ENCODE assay signal across 10 cellular contexts in the genomic region with DNA sequence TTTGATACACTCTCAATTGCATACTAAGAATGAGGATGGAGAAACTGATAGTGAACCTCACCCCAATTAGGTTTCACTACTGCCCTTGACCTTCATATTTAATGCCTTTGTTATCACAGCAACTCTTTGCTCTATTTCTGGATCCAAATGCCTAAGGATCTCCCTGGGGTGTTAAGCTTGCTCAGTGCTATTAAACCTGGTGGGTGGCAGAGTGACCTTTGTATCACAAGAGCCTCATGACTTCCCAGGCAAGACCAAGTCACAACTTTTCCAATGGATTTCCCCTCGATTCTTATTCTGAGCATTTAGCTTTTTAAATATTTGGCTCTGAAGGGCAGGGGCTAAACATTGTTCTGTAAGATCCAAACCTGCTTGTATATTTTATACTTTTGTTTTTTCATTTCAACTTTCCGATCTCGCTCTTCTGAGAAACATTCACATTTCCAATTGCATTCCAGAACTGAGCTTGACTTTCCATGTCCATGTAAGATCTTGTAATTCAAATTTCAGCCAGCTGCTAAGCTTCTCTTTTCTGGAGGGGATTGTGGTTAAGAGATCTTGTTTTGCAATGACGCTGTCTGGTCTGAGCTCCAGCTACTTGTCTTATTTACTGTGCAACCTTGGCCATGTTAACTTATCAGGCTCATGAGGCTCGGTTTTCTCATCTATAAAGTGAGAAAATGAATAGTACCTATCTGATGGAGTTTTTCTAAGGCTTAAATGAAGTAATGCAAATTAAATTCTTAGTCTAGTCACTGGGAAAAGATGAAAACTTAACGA. TPM values are rescaled to one million over a fixed set of nuclear protein-coding genes. Genes with fewer than 3 reads are reported as not detected.
A peak's percentile ranks its signal among the peaks of the same experiment; 100 is the strongest.
DNase-seq lines count a peak whose midpoint lies in the region; ATAC-seq and TF ChIP-seq lines count a peak whose summit lies in the region.
"Had no signal": no experiment of that assay in that cellular context is flagged by ENCODE, and none has a peak within 500 bp of the region (broad histone marks: within the 10 kb centered on the region; RNA-seq: fewer than 3 reads in every experiment).

No MANE protein-coding gene starts in this region.

- ATAC-seq in Right ventricle myocardium inferior (peak; percentile 45), HG03469 (IDR thresholded peaks at IDR 0.05; ENCODE audit: unreplicated experiment) (peak; percentile 63), HG03521 (IDR thresholded peaks at IDR 0.05; ENCODE audit: unreplicated experiment) (no peak), GM21423 (IDR thresholded peaks at IDR 0.05; ENCODE audit: unreplicated experiment) (no peak), HG02970 (IDR thresholded peaks at IDR 0.05; ENCODE audit: low FRiP score, unreplicated experiment) (no peak)

- no peaks in the 10 kb centered on the region for H3K9me3 ChIP-seq in right atrium auricular region
- H3K9me3 ChIP-seq: sigmoid colon had no signal

- H3K4me1 ChIP-seq in right atrium auricular region: peaks cover 0 to 35% of the 10 kb centered on the region in 2 donors
- H3K4me1 ChIP-seq: sigmoid colon had no signal

- H3K27me3 ChIP-seq in right atrium auricular region: no peaks in the 10 kb centered on the region
- H3K27me3 ChIP-seq: sigmoid colon had no signal

- H3K27ac ChIP-seq in right atrium auricular region: peak overlapping the region in 1 of 2 donors; percentile 59
- H3K27ac ChIP-seq: sigmoid colon had no signal

- H3K4me3 ChIP-seq in right atrium auricular region: no peak overlapping the region
- H3K4me3 ChIP-seq: sigmoid colon had no signal

- DNase-seq in Right ventricle myocardium inferior (ENCODE audit: missing footprints) (no peak), right atrium auricular region (ENCODE audit: low spot score) (no peak), epidermal melanocyte (ENCODE audit: insufficient read length, low spot score) (peak; percentile 35), stromal cell of bone marrow (ENCODE audit: low read depth) (peak; percentile 65)
- DNase-seq: NCI-H510A treated with DMSO at 0.1 percent for 48 hours, sigmoid colon had no signal

- no peak for TF ChIP-seq CTCF in right atrium auricular region (IDR thresholded peaks at IDR 0.05)

- H3K36me3 ChIP-seq in right atrium auricular region: no peaks in the 10 kb centered on the region
- H3K36me3 ChIP-seq: sigmoid colon had no signal

- intact Hi-C loops in Right ventricle myocardium inferior (cut with DNase I): no loop called here

RNA-seq across cellular contexts. Expression of gene EHF, which starts 6.4 kb away (rescaled TPM):
- 2.9 TPM for total RNA-seq in Right ventricle myocardium inferior
- total RNA-seq in right atrium auricular region: under 1 TPM in 1 of 2 donors, not detected in 1; 0.78 TPM

Comparison
In these comparisons a context has a peak if more than half of its experiments do, and no peak if none do; other contexts are left out.
1. ATAC-seq: peak in Right ventricle myocardium inferior (single experiment) and HG03469 (single experiment); none in HG03521 (single experiment), GM21423 (single experiment) and HG02970 (single experiment).
2. DNase-seq: peak in epidermal melanocyte (single experiment) and stromal cell of bone marrow (single experiment); none in Right ventricle myocardium inferior (single experiment) and right atrium auricular region (single experiment).